Comparison of ENCODE assay signal across 11 cellular contexts in genomic region chr10:98374176-98374969, GRCh38. TPM values are rescaled to one million over a fixed set of nuclear protein-coding genes. Genes with fewer than 3 reads are reported as not detected.
A peak's percentile ranks its signal among the peaks of the same experiment; 100 is the strongest.
DNase-seq lines count a peak whose midpoint lies in the region; ATAC-seq and TF ChIP-seq lines count a peak whose summit lies in the region.
"Had no signal": no experiment of that assay in that cellular context is flagged by ENCODE, and none has a peak within 500 bp of the region (broad histone marks: within the 10 kb centered on the region; RNA-seq: fewer than 3 reads in every experiment).

No MANE protein-coding gene starts in this region.

- H3K9me2 ChIP-seq in PC-9 (ENCODE audit: insufficient read depth): no peaks in the 10 kb centered on the region

- H3K9ac ChIP-seq in stomach smooth muscle (ENCODE audit: low read length in 2 of 2): no peak overlapping the region
- H3K9ac ChIP-seq: BLaER1 treated with 17β-estradiol and CSF1 and Interleukin-3, amounts not matched to agents 10 nM and 100 nM had no signal

- H3K4me1 ChIP-seq in cardiac muscle cell (ENCODE audit: low read depth) (peaks cover 55% of the 10 kb centered on the region), PC-9 (replicated peaks; ENCODE audit: insufficient read depth) (peaks cover 48% of the 10 kb centered on the region), foreskin keratinocyte (peaks cover 8% of the 10 kb centered on the region), stomach smooth muscle (ENCODE audit: control insufficient read depth, insufficient read depth, low read length) (peaks cover 7% of the 10 kb centered on the region)

- intact Hi-C loops in Right ventricle myocardium inferior (cut with DNase I): no loop called here
- intact Hi-C loops in PC-9 (cut with micrococcal nuclease; ENCODE audit: unreplicated experiment): no loop called here

- no TSS peak for BruUV-seq in PC-9 (replicated peaks; lab: Mats Ljungman, UMichigan)

- no peak for TF ChIP-seq CTCF in cardiac muscle cell (IDR thresholded peaks at IDR 0.05; ENCODE audit: low read depth, low read length)
- TF ChIP-seq CTCF in PC-9 (conservative IDR thresholded peaks at IDR 0.05): no peak
- TF ChIP-seq CTCF in foreskin keratinocyte (conservative IDR thresholded peaks at IDR 0.05): no peak

- H3K27me3 ChIP-seq in cardiac muscle cell (no peaks in the 10 kb centered on the region), PC-9 (ENCODE audit: insufficient read depth, low read depth) (no peaks in the 10 kb centered on the region), foreskin keratinocyte (no peaks in the 10 kb centered on the region), stomach smooth muscle (ENCODE audit: control insufficient read depth in 1 of 2, insufficient read depth in 2 of 2, low read length in 2 of 2) (peaks cover 0 to 2% of the 10 kb centered on the region in 2 donors)
- H3K27me3 ChIP-seq: BLaER1 treated with 17β-estradiol and CSF1 and Interleukin-3, amounts not matched to agents 10 nM and 100 nM had no signal

- H3K4me3 ChIP-seq in cardiac muscle cell: no peak overlapping the region
- H3K4me3 ChIP-seq in PC-9: peak overlapping the region; percentile 27; the same call in 1 of the 2 replicates
- H3K4me3 ChIP-seq in stomach smooth muscle (ENCODE audit: low read length in 2 of 2): no peak overlapping the region
- H3K4me3 ChIP-seq: BLaER1 treated with 17β-estradiol and CSF1 and Interleukin-3, amounts not matched to agents 10 nM and 100 nM had no signal

- DNase-seq in cardiac muscle cell (ENCODE audit: low read depth in 1 of 2, low spot score in 1 of 2) (peak in 1 of 2 donors; percentile 59), Right ventricle myocardium inferior (ENCODE audit: missing footprints) (no peak), PC-9 (peak; percentile 52 to 88), foreskin keratinocyte (peak; percentile 46 to 65), NCI-H1694 (lab: John Stamatoyannopoulos, UW) (no peak)
- DNase-seq: activated B cell treated with CpG ODN at 0.5 μM for 24 hours; naive thymus-derived CD4-positive, alpha-beta T cell had no signal

- H2AFZ ChIP-seq in PC-9: peak overlapping the region; percentile 64

- POLR2A ChIA-PET in PC-9 (lab: Charles Lee; ENCODE audit: unreplicated experiment): interaction anchor here (0.6 kb wide), 1 partner anchor 34 kb away, joined by 3 read pairs; no protein-coding TSS in a partner anchor

- no peaks in the 10 kb centered on the region for H3K9me3 ChIP-seq in cardiac muscle cell (ENCODE audit: low read depth)
- no peaks in the 10 kb centered on the region for H3K9me3 ChIP-seq in PC-9 (ENCODE audit: insufficient read depth, low read depth)
- peaks cover 0 to 8% of the 10 kb centered on the region in 2 donors for H3K9me3 ChIP-seq in stomach smooth muscle (ENCODE audit: control insufficient read depth in 2 of 2, low read length in 2 of 2)

- no peaks in the 10 kb centered on the region for H3K79me2 ChIP-seq in PC-9 (ENCODE audit: low read depth)

- peak overlapping the region; percentile 70 for H3K4me2 ChIP-seq in PC-9

- CTCF ChIA-PET in PC-9 (lab: Charles Lee): no interaction called here

- H4K20me1 ChIP-seq in PC-9 (ENCODE audit: insufficient read depth): no peaks in the 10 kb centered on the region
- H4K20me1 ChIP-seq: BLaER1 treated with 17β-estradiol and CSF1 and Interleukin-3, amounts not matched to agents 10 nM and 100 nM had no signal

- H3K27ac ChIP-seq in cardiac muscle cell (peak overlapping the region; percentile 94), PC-9 (peak overlapping the region; percentile 87), foreskin keratinocyte (no peak overlapping the region), stomach smooth muscle (ENCODE audit: low read length) (peak overlapping the region; percentile 31)
- H3K27ac ChIP-seq: BLaER1 treated with 17β-estradiol and CSF1 and Interleukin-3, amounts not matched to agents 10 nM and 100 nM had no signal

- H3F3A ChIP-seq in PC-9 (ENCODE audit: insufficient read depth, low read depth): peaks cover 19% of the 10 kb centered on the region

- ATAC-seq in Right ventricle myocardium inferior: no peak
- ATAC-seq in foreskin keratinocyte: peak; percentile 94
- no peak for ATAC-seq in GM19351 (IDR thresholded peaks at IDR 0.05; ENCODE audit: unreplicated experiment)
- ATAC-seq in GM18519 (IDR thresholded peaks at IDR 0.05; ENCODE audit: low FRiP score, unreplicated experiment): no peak
- ATAC-seq: naive thymus-derived CD4-positive, alpha-beta T cell had no signal

- H3K36me3 ChIP-seq in cardiac muscle cell: no peaks in the 10 kb centered on the region
- no peaks in the 10 kb centered on the region for H3K36me3 ChIP-seq in PC-9 (ENCODE audit: low read depth)
- no peaks in the 10 kb centered on the region for H3K36me3 ChIP-seq in stomach smooth muscle (ENCODE audit: control insufficient read depth in 2 of 2, insufficient read depth in 2 of 2, low read length in 2 of 2)
- H3K36me3 ChIP-seq: BLaER1 treated with 17β-estradiol and CSF1 and Interleukin-3, amounts not matched to agents 10 nM and 100 nM had no signal

RNA-seq across cellular contexts. Expression of gene PYROXD2, which starts 40.6 kb away (rescaled TPM):
- total RNA-seq in cardiac muscle cell (22.9 and 45.1 TPM in 2 replicates), Right ventricle myocardium inferior (10.7 TPM), PC-9 (2021) (28.0 and 28.2 TPM in 2 replicates), foreskin keratinocyte (3.3 and 5.6 TPM in 2 replicates)
- polyA plus RNA-seq in cardiac muscle cell (27.5 and 40.6 TPM in 2 replicates), foreskin keratinocyte (2.1 and 6.2 TPM in 2 replicates)

Comparison
In these comparisons a context has a peak if more than half of its experiments do, and no peak if none do; other contexts are left out.
1. DNase-seq: peak in PC-9 (2 of 2) and foreskin keratinocyte (2 of 2); none in Right ventricle myocardium inferior (single experiment) and NCI-H1694 (single experiment).